Comparison of ENCODE assay signal across 11 cellular contexts in genomic region chr1:182175340-182176068, GRCh38.
DNase-seq lines count a peak whose midpoint lies in the region; ATAC-seq and TF ChIP-seq lines count a peak whose summit lies in the region.
"Had no signal": no experiment of that assay in that cellular context is flagged by ENCODE, and none has a peak within 500 bp of the region (broad histone marks: within the 10 kb centered on the region; RNA-seq: fewer than 3 reads in every experiment).

No MANE protein-coding gene starts in this region.

- no peak for ATAC-seq in HG03025 (IDR thresholded peaks at IDR 0.05; ENCODE audit: low FRiP score, unreplicated experiment)

- DNase-seq in KBM-7 (peak; percentile 76), NCI-H2196 treated with DMSO at 0.1 percent for 48 hours (lab: John Stamatoyannopoulos, UW; ENCODE audit: unreplicated experiment) (peak; percentile 68), mammary epithelial cell (peak; percentile 79), prostate gland (ENCODE audit: low spot score) (peak; percentile 71), medulla oblongata (ENCODE audit: extremely low spot score) (no peak), MM.1S (no peak), retina (no peak)
- DNase-seq: GM23248, right cardiac atrium, T1000 had no signal

- H2AFZ ChIP-seq in mammary epithelial cell (ENCODE audit: low read depth, low read length) (peak overlapping the region; percentile 23), MM.1S (ENCODE audit: low read length) (no peak overlapping the region)
- H2AFZ ChIP-seq: GM23248 had no signal

- BruUV-seq in mammary epithelial cell (replicated peaks; lab: Mats Ljungman, UMichigan): no TSS peak

- intact Hi-C loops in mammary epithelial cell (cut with micrococcal nuclease) (no loop called here), prostate gland (cut with DNase I) (no loop called here)

- TF ChIP-seq POLR2A in prostate gland (IDR thresholded peaks at IDR 0.05): no peak

- in situ Hi-C loops in KBM-7 (cut with MboI; ENCODE audit: low pct_unique_long_range_greater_than_20kb, low sequenced_read_pairs) (no loop called here), mammary epithelial cell (cut with MboI; ENCODE audit: low sequenced_read_pairs in 2 of 2) (no loop called here)

- H3K36me3 ChIP-seq in mammary epithelial cell (ENCODE audit: insufficient read depth, low read length) (no peaks in the 10 kb centered on the region), prostate gland (no peaks in the 10 kb centered on the region), MM.1S (replicated peaks; ENCODE audit: insufficient read depth, low read length) (no peaks in the 10 kb centered on the region)

- no peaks in the 10 kb centered on the region for H3K79me2 ChIP-seq in mammary epithelial cell (ENCODE audit: insufficient read depth, low read length)
- no peaks in the 10 kb centered on the region for H3K79me2 ChIP-seq in MM.1S (ENCODE audit: low read length)

- no peaks in the 10 kb centered on the region for H4K20me1 ChIP-seq in mammary epithelial cell (ENCODE audit: insufficient read depth, low read length)
- no peaks in the 10 kb centered on the region for H4K20me1 ChIP-seq in MM.1S (ENCODE audit: insufficient read depth, low read length)

- no peaks in the 10 kb centered on the region for H3F3A ChIP-seq in MM.1S (ENCODE audit: insufficient read depth, low read length)

- H3K4me1 ChIP-seq in mammary epithelial cell (ENCODE audit: insufficient read depth, low read length) (peaks cover 23% of the 10 kb centered on the region), prostate gland (replicated peaks) (peaks cover 10% of the 10 kb centered on the region), MM.1S (ENCODE audit: low read length) (no peaks in the 10 kb centered on the region)

- no peak for TF ChIP-seq CTCF in mammary epithelial cell (conservative IDR thresholded peaks at IDR 0.05 in 1 of 2, IDR thresholded peaks at IDR 0.05 in 1 of 2; ENCODE audit: extremely low read depth in 1 of 2, insufficient read depth in 1 of 2, low read depth in 1 of 2, low read length in 2 of 2)
- TF ChIP-seq CTCF in prostate gland (IDR thresholded peaks at IDR 0.05): no peak
- no peak for TF ChIP-seq CTCF in MM.1S (IDR thresholded peaks at IDR 0.05; ENCODE audit: low read length)

- H3K9ac ChIP-seq in mammary epithelial cell (ENCODE audit: insufficient read depth, low read length) (no peak overlapping the region), MM.1S (ENCODE audit: low read length) (no peak overlapping the region)
- H3K9ac ChIP-seq: GM23248 had no signal

- H3K27me3 ChIP-seq in mammary epithelial cell (ENCODE audit: insufficient read depth, low read length) (no peaks in the 10 kb centered on the region), prostate gland (replicated peaks; ENCODE audit: insufficient read depth) (no peaks in the 10 kb centered on the region), MM.1S (replicated peaks; ENCODE audit: insufficient read depth, low read length) (no peaks in the 10 kb centered on the region)

- CTCF ChIA-PET in mammary epithelial cell (lab: Charles Lee; ENCODE audit: low non-redundant PET): no interaction called here

- 83% methylated on average over 4 of the region's 4 CpGs for WGBS in mammary epithelial cell (ENCODE audit: low coverage, missing lambda C conversion rate)
- 37% methylated on average over 4 of the region's 4 CpGs for WGBS in prostate gland

- H3K4me2 ChIP-seq in mammary epithelial cell (ENCODE audit: insufficient read depth, low read depth, low read length): no peak overlapping the region
- no peak overlapping the region for H3K4me2 ChIP-seq in MM.1S (ENCODE audit: low read depth, low read length)

- H3K4me3 ChIP-seq in mammary epithelial cell (replicated peaks in 1 of 3; ENCODE audit: insufficient read depth in 1 of 3, low read depth in 2 of 3, low read length in 3 of 3) (no peak overlapping the region), prostate gland (no peak overlapping the region), MM.1S (ENCODE audit: low read length) (no peak overlapping the region)
- H3K4me3 ChIP-seq: GM23248 had no signal

- H3K9me2 ChIP-seq in MM.1S (replicated peaks; ENCODE audit: insufficient read depth, low read length): no peaks in the 10 kb centered on the region

- H3K9me3 ChIP-seq in mammary epithelial cell (replicated peaks; ENCODE audit: insufficient read depth, low read length) (no peaks in the 10 kb centered on the region), prostate gland (no peaks in the 10 kb centered on the region), MM.1S (replicated peaks; ENCODE audit: insufficient read depth, low read length) (no peaks in the 10 kb centered on the region)

- dilution Hi-C loops in mammary epithelial cell (cut with HindIII; ENCODE audit: low sequenced_read_pairs): no loop called here

- no peak overlapping the region for H3K27ac ChIP-seq in mammary epithelial cell (ENCODE audit: insufficient read depth, low read depth, low read length)
- no peak overlapping the region for H3K27ac ChIP-seq in prostate gland
- H3K27ac ChIP-seq in MM.1S (ENCODE audit: low read length): no peak overlapping the region
- H3K27ac ChIP-seq: GM23248 had no signal

Comparison
In these comparisons a context has a peak if more than half of its experiments do, and no peak if none do; other contexts are left out.
1. DNase-seq: peak in KBM-7 (single experiment), NCI-H2196 treated with DMSO at 0.1 percent for 48 hours (single experiment), mammary epithelial cell (single experiment) and prostate gland (single experiment); none in medulla oblongata (single experiment), MM.1S (single experiment) and retina (single experiment).